Comparison of ENCODE assay signal across 1 cellular context in genomic region chr3:98843301-98843959, GRCh38.
TF ChIP-seq lines count a peak whose summit lies in the region.

No MANE protein-coding gene starts in this region.

TF ChIP-seq in HepG2, 621 proteins besides CTCF, POLR2A, EP300 and RAD21 (continued from another document):
- peak; percentile 59 to 65 for TF ChIP-seq MAFK (conservative IDR thresholded peaks at IDR 0.05 in 1 of 2, IDR thresholded peaks at IDR 0.05 in 1 of 2; ENCODE audit: low read length in 2 of 2)
- TF ChIP-seq NFYB (CRISPR knock-in tag; IDR thresholded peaks at IDR 0.05), result no peak
- TF ChIP-seq MAFF (IDR thresholded peaks at IDR 0.05; ENCODE audit: low read depth, low read length), result peak; percentile 53; the same call in 1 of the 2 replicates
